13 cellular contexts compared by ENCODE assay signal in genomic region chr10:92619368-92619767, GRCh38. TPM values are rescaled to one million over a fixed set of nuclear protein-coding genes. Genes with fewer than 3 reads are reported as not detected.
DNase-seq lines count a peak whose midpoint lies in the region; ATAC-seq and TF ChIP-seq lines count a peak whose summit lies in the region.
"Had no signal": no experiment of that assay in that cellular context is flagged by ENCODE, and none has a peak within 500 bp of the region (broad histone marks: within the 10 kb centered on the region; RNA-seq: fewer than 3 reads in every experiment).

No MANE protein-coding gene starts in this region.

- no peak overlapping the region for H3K27ac ChIP-seq in osteoblast (ENCODE audit: low read depth, low read length)
- no peak overlapping the region for H3K27ac ChIP-seq in WERI-Rb-1

- no peaks in the 10 kb centered on the region for H3K9me3 ChIP-seq in adipocyte (ENCODE audit: control insufficient read depth, low read length)
- H3K9me3 ChIP-seq in osteoblast (ENCODE audit: low read depth, low read length), result no peaks in the 10 kb centered on the region
- no peaks in the 10 kb centered on the region for H3K9me3 ChIP-seq in WERI-Rb-1 (ENCODE audit: severe bottlenecking)

- no peaks in the 10 kb centered on the region for H3K27me3 ChIP-seq in adipocyte (replicated peaks; ENCODE audit: control insufficient read depth, insufficient read depth, low read length)
- H3K27me3 ChIP-seq in osteoblast (ENCODE audit: insufficient read depth, low read length), result no peaks in the 10 kb centered on the region
- H3K27me3 ChIP-seq in WERI-Rb-1 (ENCODE audit: insufficient read depth, low read depth, severe bottlenecking), result no peaks in the 10 kb centered on the region

- H3K4me2 ChIP-seq in osteoblast (ENCODE audit: insufficient read depth, low read length), result no peak overlapping the region

- TF ChIP-seq CTCF in osteoblast (IDR thresholded peaks at IDR 0.05; ENCODE audit: extremely low read depth, low read depth, low read length) (no peak), WERI-Rb-1 (IDR thresholded peaks at IDR 0.05; ENCODE audit: low read depth, low read length) (no peak)

- peak; percentile 29 for DNase-seq in EH (ENCODE audit: low read depth)
- DNase-seq in HCEC 1CT, result peak; percentile 16
- peak; percentile 20 for DNase-seq in adipocyte (ENCODE audit: low read depth)
- peak; percentile 8 for DNase-seq in osteoblast (ENCODE audit: insufficient read length, low spot score, missing footprints)
- DNase-seq in ureter (ENCODE audit: low spot score), result no peak
- DNase-seq in WERI-Rb-1, result no peak
- DNase-seq: CD8-positive, alpha-beta T cell; COR-L47; DMS153; DMS79 treated with DMSO at 0.1 percent for 48 hours; GF-D8 had no signal

- H3K36me3 ChIP-seq in adipocyte (ENCODE audit: control insufficient read depth, insufficient read depth, low read length, severe bottlenecking) (no peaks in the 10 kb centered on the region), osteoblast (ENCODE audit: insufficient read depth, low read length) (peaks cover 29% of the 10 kb centered on the region), WERI-Rb-1 (peaks cover 90% of the 10 kb centered on the region)

- ATAC-seq in GM19455 (IDR thresholded peaks at IDR 0.05; ENCODE audit: unreplicated experiment), result no peak
- ATAC-seq: CD8-positive, alpha-beta T cell; HCT116 had no signal

- H3K4me3 ChIP-seq in adipocyte (ENCODE audit: low read length) (no peak overlapping the region), osteoblast (ENCODE audit: insufficient read depth, low read length) (no peak overlapping the region), WERI-Rb-1 (ENCODE audit: low read depth, low read length) (no peak overlapping the region)

- H3K9ac ChIP-seq in adipocyte (ENCODE audit: low read length), result no peak overlapping the region

- no peaks in the 10 kb centered on the region for H3K4me1 ChIP-seq in adipocyte (ENCODE audit: control insufficient read depth, insufficient read depth, low read length)
- H3K4me1 ChIP-seq in osteoblast (ENCODE audit: insufficient read depth, low read length), result no peaks in the 10 kb centered on the region

- H2AFZ ChIP-seq in osteoblast (ENCODE audit: low read length), result no peak overlapping the region

- H4K20me1 ChIP-seq in osteoblast (ENCODE audit: insufficient read depth, low read length), result no peaks in the 10 kb centered on the region

- peaks cover 4% of the 10 kb centered on the region for H3K79me2 ChIP-seq in osteoblast (ENCODE audit: insufficient read depth, low read length)

RNA-seq across cellular contexts. Expression of gene KIF11, which starts 26.4 kb away (rescaled TPM):
- total RNA-seq in osteoblast, result 4.0 and 5.3 TPM in 2 replicates
- total RNA-seq in ureter, result 1.4 TPM

RNA-seq across cellular contexts. Expression of gene IDE, which starts 45.5 kb away (rescaled TPM):
- total RNA-seq in osteoblast (36.9 and 42.4 TPM in 2 replicates), ureter (55.2 TPM)

Comparison
In these comparisons a context has a peak if more than half of its experiments do, and no peak if none do; other contexts are left out.
1. DNase-seq: peak in EH (single experiment), HCEC 1CT (single experiment), adipocyte (single experiment) and osteoblast (single experiment); none in ureter (single experiment) and WERI-Rb-1 (single experiment).